ENCODE assay signal across 13 cellular contexts in the genomic region with DNA sequence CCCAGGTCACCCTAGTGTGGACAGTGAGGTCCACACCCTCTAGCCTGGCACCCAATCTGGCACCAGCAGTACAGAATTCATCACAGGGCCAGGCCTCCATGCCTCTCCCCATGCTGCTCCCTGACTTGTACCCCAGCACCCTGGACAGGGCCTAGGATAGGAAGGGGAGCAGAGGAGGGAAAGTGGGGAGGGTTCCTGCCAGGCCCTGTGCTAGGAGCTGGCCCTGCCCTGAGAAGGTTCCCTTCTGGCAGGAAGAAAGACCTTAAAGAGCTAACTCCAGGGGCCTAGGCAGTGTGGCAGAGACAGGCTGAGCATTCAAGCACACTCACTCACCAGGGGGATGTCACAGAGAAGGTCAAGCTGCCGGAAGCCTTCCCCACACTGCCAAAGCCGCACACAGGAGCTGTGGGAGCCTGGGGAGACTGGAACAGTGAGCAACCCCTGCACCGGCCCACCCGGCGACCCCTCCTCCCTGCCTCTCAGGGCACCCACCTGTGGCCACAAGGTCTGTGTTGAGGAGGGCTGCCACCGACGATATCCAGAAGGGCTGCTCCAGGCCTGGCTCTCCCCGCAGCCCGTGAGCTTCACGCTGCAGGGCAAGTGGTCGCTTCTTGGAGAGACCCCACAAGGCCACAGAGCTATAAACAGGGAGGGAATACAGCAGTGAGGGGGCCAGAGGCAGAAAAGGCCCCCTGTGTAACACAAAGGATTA. TPM values are rescaled to one million over a fixed set of nuclear protein-coding genes. Genes with fewer than 3 reads are reported as not detected.
"Had no signal": no experiment of that assay in that cellular context is flagged by ENCODE, and none has a peak within 500 bp of the region (broad histone marks: within the 10 kb centered on the region; RNA-seq: fewer than 3 reads in every experiment).

No MANE protein-coding gene starts in this region.

- H3K27ac ChIP-seq: esophagus squamous epithelium, skin epidermis, tibial artery had no signal

- H3K27me3 ChIP-seq: esophagus squamous epithelium, tibial artery had no signal

- DNase-seq: activated CD4-positive, alpha-beta T cell treated with anti-CD3 and anti-CD28 coated beads for 1 hour; activated CD4-positive, alpha-beta T cell treated with anti-CD3 and anti-CD28 coated beads, Interleukin-2, amount 50 U/mL, for 48 hours; activated CD8-positive, alpha-beta memory T cell treated with anti-CD3 and anti-CD28 coated beads, Interleukin-2, amount 50 U/mL, for 4 hours; activated naive CD4-positive, alpha-beta T cell treated with anti-CD3 and anti-CD28 coated beads for 36 hours; esophagus squamous epithelium; foreskin fibroblast; glutamatergic neuron; T-helper 2 cell had no signal

- H3K9me3 ChIP-seq: esophagus squamous epithelium, tibial artery had no signal

- H3K4me3 ChIP-seq: esophagus squamous epithelium, skin epidermis, tibial artery had no signal

- FAIRE-seq: colon had no signal

- H3K4me1 ChIP-seq: tibial artery had no signal

RNA-seq across cellular contexts. Expression of a gene that starts 20.9 kb away (rescaled TPM):
- total RNA-seq: activated naive CD4-positive, alpha-beta T cell treated with anti-CD3 and anti-CD28 coated beads for 36 hours had no signal

RNA-seq across cellular contexts. Expression of a gene that starts 31.1 kb away (rescaled TPM):
- total RNA-seq: activated naive CD4-positive, alpha-beta T cell treated with anti-CD3 and anti-CD28 coated beads for 36 hours; cardiac septum; esophagus squamous epithelium; omental fat pad had no signal
